ENCODE assay signal across 1 cellular context in the genomic region with DNA sequence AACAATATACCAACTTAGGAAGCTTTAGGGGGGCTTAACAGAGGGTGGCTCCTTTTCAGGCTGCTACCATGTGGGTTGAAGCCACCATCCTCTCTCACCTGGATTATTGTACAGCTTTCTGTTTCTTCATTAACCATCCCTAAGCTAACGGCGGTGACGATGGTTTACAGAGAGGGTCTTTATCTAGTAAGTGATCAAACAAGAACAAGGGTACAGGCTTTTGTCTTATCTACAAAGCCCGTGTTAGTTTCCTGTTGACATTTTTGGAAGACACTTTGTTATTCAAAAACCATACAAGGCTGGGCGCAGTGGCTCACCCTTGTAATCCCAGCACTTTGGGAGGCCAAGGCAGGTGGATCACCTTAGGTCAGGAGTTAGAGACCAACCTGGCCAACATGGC.
TF ChIP-seq lines count a peak whose summit lies in the region.

No MANE protein-coding gene starts in this region.

TF ChIP-seq in HepG2, 621 proteins besides CTCF, POLR2A, EP300 and RAD21 (continued from another document):
- no peak for TF ChIP-seq ZNF275 (CRISPR knock-in tag; IDR thresholded peaks at IDR 0.05; ENCODE audit: borderline replicate concordance)
- no peak for TF ChIP-seq NCOR1 (IDR thresholded peaks at IDR 0.05; ENCODE audit: borderline replicate concordance, low read length)
- TF ChIP-seq RBFOX2 (IDR thresholded peaks at IDR 0.05; ENCODE audit: low read depth, low read length), result no peak
- peak; percentile 46; the same call in 1 of the 2 replicates for TF ChIP-seq NCOA2 (CRISPR knock-in tag; IDR thresholded peaks at IDR 0.05)
- no peak for TF ChIP-seq NFE2L1 (CRISPR knock-in tag; IDR thresholded peaks at IDR 0.05; ENCODE audit: borderline replicate concordance)
- 0 out of 2 replicates have a peak, but pooled peaks have one; percentile 6 for TF ChIP-seq SAP130 (CRISPR knock-in tag; IDR thresholded peaks at IDR 0.05; ENCODE audit: low read depth)
- TF ChIP-seq, protein P1, sequence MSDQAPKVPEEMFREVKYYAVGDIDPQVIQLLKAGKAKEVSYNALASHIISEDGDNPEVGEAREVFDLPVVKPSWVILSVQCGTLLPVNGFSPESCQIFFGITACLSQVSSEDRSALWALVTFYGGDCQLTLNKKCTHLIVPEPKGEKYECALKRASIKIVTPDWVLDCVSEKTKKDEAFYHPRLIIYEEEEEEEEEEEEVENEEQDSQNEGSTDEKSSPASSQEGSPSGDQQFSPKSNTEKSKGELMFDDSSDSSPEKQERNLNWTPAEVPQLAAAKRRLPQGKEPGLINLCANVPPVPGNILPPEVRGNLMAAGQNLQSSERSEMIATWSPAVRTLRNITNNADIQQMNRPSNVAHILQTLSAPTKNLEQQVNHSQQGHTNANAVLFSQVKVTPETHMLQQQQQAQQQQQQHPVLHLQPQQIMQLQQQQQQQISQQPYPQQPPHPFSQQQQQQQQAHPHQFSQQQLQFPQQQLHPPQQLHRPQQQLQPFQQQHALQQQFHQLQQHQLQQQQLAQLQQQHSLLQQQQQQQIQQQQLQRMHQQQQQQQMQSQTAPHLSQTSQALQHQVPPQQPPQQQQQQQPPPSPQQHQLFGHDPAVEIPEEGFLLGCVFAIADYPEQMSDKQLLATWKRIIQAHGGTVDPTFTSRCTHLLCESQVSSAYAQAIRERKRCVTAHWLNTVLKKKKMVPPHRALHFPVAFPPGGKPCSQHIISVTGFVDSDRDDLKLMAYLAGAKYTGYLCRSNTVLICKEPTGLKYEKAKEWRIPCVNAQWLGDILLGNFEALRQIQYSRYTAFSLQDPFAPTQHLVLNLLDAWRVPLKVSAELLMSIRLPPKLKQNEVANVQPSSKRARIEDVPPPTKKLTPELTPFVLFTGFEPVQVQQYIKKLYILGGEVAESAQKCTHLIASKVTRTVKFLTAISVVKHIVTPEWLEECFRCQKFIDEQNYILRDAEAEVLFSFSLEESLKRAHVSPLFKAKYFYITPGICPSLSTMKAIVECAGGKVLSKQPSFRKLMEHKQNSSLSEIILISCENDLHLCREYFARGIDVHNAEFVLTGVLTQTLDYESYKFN (CRISPR knock-in tag; conservative IDR thresholded peaks at IDR 0.05), result peak; percentile 45; the same call in 1 of the 2 replicates
- no peak for TF ChIP-seq ZNF607 (CRISPR knock-in tag; IDR thresholded peaks at IDR 0.05; ENCODE audit: borderline replicate concordance)
- TF ChIP-seq, protein P2, sequence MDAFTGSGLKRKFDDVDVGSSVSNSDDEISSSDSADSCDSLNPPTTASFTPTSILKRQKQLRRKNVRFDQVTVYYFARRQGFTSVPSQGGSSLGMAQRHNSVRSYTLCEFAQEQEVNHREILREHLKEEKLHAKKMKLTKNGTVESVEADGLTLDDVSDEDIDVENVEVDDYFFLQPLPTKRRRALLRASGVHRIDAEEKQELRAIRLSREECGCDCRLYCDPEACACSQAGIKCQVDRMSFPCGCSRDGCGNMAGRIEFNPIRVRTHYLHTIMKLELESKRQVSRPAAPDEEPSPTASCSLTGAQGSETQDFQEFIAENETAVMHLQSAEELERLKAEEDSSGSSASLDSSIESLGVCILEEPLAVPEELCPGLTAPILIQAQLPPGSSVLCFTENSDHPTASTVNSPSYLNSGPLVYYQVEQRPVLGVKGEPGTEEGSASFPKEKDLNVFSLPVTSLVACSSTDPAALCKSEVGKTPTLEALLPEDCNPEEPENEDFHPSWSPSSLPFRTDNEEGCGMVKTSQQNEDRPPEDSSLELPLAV (CRISPR knock-in tag; conservative IDR thresholded peaks at IDR 0.05; ENCODE audit: low read depth), result no peak
- TF ChIP-seq RFX1 (IDR thresholded peaks at IDR 0.05), result no peak
- TF ChIP-seq ATM (IDR thresholded peaks at IDR 0.05; ENCODE audit: borderline replicate concordance), result no peak
- no peak for TF ChIP-seq ZNF687 (CRISPR knock-in tag; IDR thresholded peaks at IDR 0.05)
- TF ChIP-seq PITX1 (CRISPR knock-in tag; IDR thresholded peaks at IDR 0.05), result no peak
- TF ChIP-seq CCDC6 (CRISPR knock-in tag; IDR thresholded peaks at IDR 0.05), result no peak
- no peak for TF ChIP-seq RAD51 (IDR thresholded peaks at IDR 0.05; ENCODE audit: borderline replicate concordance)
- TF ChIP-seq THAP11 (CRISPR knock-in tag; IDR thresholded peaks at IDR 0.05), result no peak
- no peak for TF ChIP-seq ZNF484 (CRISPR knock-in tag; IDR thresholded peaks at IDR 0.05; ENCODE audit: borderline replicate concordance, low read depth)
- TF ChIP-seq RXRA (CRISPR knock-in tag; IDR thresholded peaks at IDR 0.05), result no peak
- TF ChIP-seq KLF15 (CRISPR knock-in tag; IDR thresholded peaks at IDR 0.05; ENCODE audit: borderline replicate concordance), result no peak
- TF ChIP-seq, protein P3, sequence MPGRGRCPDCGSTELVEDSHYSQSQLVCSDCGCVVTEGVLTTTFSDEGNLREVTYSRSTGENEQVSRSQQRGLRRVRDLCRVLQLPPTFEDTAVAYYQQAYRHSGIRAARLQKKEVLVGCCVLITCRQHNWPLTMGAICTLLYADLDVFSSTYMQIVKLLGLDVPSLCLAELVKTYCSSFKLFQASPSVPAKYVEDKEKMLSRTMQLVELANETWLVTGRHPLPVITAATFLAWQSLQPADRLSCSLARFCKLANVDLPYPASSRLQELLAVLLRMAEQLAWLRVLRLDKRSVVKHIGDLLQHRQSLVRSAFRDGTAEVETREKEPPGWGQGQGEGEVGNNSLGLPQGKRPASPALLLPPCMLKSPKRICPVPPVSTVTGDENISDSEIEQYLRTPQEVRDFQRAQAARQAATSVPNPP (CRISPR knock-in tag; IDR thresholded peaks at IDR 0.05), result no peak
- TF ChIP-seq ZFAT (CRISPR knock-in tag; conservative IDR thresholded peaks at IDR 0.05), result no peak
- TF ChIP-seq MLLT10 (CRISPR knock-in tag; IDR thresholded peaks at IDR 0.05), result no peak
- TF ChIP-seq ZNF20 (CRISPR knock-in tag; IDR thresholded peaks at IDR 0.05), result no peak
- TF ChIP-seq ZNF430 (CRISPR knock-in tag; IDR thresholded peaks at IDR 0.05), result no peak
- no peak for TF ChIP-seq PHF20 (CRISPR knock-in tag; IDR thresholded peaks at IDR 0.05)
- no peak for TF ChIP-seq KMT2A (CRISPR knock-in tag; IDR thresholded peaks at IDR 0.05)
- TF ChIP-seq MED8 (CRISPR knock-in tag; IDR thresholded peaks at IDR 0.05; ENCODE audit: insufficient replicate concordance), result no peak
- TF ChIP-seq GATAD2A (CRISPR knock-in tag; IDR thresholded peaks at IDR 0.05), result peak; percentile 59
- TF ChIP-seq RARA (CRISPR knock-in tag; IDR thresholded peaks at IDR 0.05), result peak; percentile 49
- TF ChIP-seq ZNF263 (CRISPR knock-in tag; IDR thresholded peaks at IDR 0.05), result no peak
- TF ChIP-seq ONECUT2 (CRISPR knock-in tag; IDR thresholded peaks at IDR 0.05), result no peak
- TF ChIP-seq, protein P4, sequence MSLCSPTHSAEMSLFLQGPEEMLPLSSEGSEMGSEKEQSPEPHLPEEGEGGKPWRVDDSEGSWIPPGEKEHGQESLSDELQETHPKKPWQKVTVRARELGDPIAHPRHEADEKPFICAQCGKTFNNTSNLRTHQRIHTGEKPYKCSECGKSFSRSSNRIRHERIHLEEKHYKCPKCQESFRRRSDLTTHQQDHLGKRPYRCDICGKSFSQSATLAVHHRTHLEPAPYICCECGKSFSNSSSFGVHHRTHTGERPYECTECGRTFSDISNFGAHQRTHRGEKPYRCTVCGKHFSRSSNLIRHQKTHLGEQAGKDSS (CRISPR knock-in tag; IDR thresholded peaks at IDR 0.05; ENCODE audit: borderline replicate concordance, low read depth), result no peak
- no peak for TF ChIP-seq ZNF770 (CRISPR knock-in tag; IDR thresholded peaks at IDR 0.05)
- TF ChIP-seq ZNF644 (CRISPR knock-in tag; IDR thresholded peaks at IDR 0.05; ENCODE audit: low read depth), result no peak
- TF ChIP-seq ATF3 (CRISPR knock-in tag; IDR thresholded peaks at IDR 0.05), result no peak
